ENCODE assay signal across 1 cellular context in the genomic region with DNA sequence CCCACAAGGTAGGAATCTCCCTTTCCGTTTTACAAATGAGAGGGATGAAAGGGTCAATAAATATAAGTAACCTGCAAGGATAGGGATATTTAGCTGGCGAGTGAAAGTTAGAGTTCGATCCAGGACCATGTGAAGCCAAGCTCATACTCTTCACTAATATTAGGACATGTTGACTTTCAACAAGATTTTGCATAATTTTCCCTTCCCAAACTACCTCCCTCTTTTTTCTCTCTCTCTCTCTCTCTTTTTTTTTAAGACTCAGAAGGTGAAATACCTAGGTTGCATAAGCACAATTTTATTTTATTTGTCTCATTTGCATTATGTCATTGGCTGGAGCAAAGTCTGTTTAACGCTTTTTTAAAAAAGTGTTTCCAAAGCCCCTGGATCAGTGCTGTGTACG.
TF ChIP-seq lines count a peak whose summit lies in the region.

No MANE protein-coding gene starts in this region.

TF ChIP-seq in GM23338, 12 proteins besides CTCF, POLR2A, EP300 and RAD21:
- no peak for TF ChIP-seq NANOG (IDR thresholded peaks at IDR 0.05; ENCODE audit: borderline replicate concordance)
- TF ChIP-seq JUNB (IDR thresholded peaks at IDR 0.05; ENCODE audit: unreplicated experiment), result no peak
- TF ChIP-seq, protein P1, sequence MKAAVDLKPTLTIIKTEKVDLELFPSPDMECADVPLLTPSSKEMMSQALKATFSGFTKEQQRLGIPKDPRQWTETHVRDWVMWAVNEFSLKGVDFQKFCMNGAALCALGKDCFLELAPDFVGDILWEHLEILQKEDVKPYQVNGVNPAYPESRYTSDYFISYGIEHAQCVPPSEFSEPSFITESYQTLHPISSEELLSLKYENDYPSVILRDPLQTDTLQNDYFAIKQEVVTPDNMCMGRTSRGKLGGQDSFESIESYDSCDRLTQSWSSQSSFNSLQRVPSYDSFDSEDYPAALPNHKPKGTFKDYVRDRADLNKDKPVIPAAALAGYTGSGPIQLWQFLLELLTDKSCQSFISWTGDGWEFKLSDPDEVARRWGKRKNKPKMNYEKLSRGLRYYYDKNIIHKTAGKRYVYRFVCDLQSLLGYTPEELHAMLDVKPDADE (IDR thresholded peaks at IDR 0.05), result no peak
